In genomic region chr9:93009337-93010015, GRCh38 we compare ENCODE assay signal across 17 cellular contexts. TPM values are rescaled to one million over a fixed set of nuclear protein-coding genes. Genes with fewer than 3 reads are reported as not detected.
A peak's percentile ranks its signal among the peaks of the same experiment; 100 is the strongest.
DNase-seq lines count a peak whose midpoint lies in the region; ATAC-seq and TF ChIP-seq lines count a peak whose summit lies in the region.
"Had no signal": no experiment of that assay in that cellular context is flagged by ENCODE, and none has a peak within 500 bp of the region (broad histone marks: within the 10 kb centered on the region; RNA-seq: fewer than 3 reads in every experiment).

No MANE protein-coding gene starts in this region.

- no peak for DNase-seq in T-helper 1 cell
- peak; percentile 4 for DNase-seq in AG20443 (ENCODE audit: low spot score)
- peak; percentile 54 for DNase-seq in NCI-H1092 (lab: John Stamatoyannopoulos, UW)
- DNase-seq in left lobe of liver (ENCODE audit: low spot score), result peak; percentile 37
- DNase-seq in COLO668 (lab: John Stamatoyannopoulos, UW; ENCODE audit: unreplicated experiment), result no peak
- no peak for DNase-seq in sigmoid colon
- no peak for DNase-seq in brain microvascular endothelial cell
- DNase-seq: Caco-2, erythroblast, GDM1, NCI-H2227 treated with DMSO at 0.1 percent for 48 hours, occipital lobe, SJCRH30 had no signal

- H3K27me3 ChIP-seq in sigmoid colon, result no peaks in the 10 kb centered on the region
- no peaks in the 10 kb centered on the region for H3K27me3 ChIP-seq in brain microvascular endothelial cell (replicated peaks)
- H3K27me3 ChIP-seq: SJCRH30 had no signal

- WGBS in sigmoid colon, 2 donors, result 92 to 93% methylated on average over 21 of the region's 21 CpGs

- TF ChIP-seq CTCF in sigmoid colon (IDR thresholded peaks at IDR 0.05) (no peak), brain microvascular endothelial cell (IDR thresholded peaks at IDR 0.05; ENCODE audit: low read depth, low read length, missing control alignments) (no peak)

- intact Hi-C loops in sigmoid colon (cut with DNase I), result loop anchor here (10.0 kb wide), 1 partner anchor 125 kb away; the partner anchor contains the start of gene NINJ1

- ATAC-seq in left lobe of liver, result no peak

- H3K4me3 ChIP-seq in sigmoid colon (no peak overlapping the region), brain microvascular endothelial cell (ENCODE audit: low read depth, low read length) (no peak overlapping the region)
- H3K4me3 ChIP-seq: A549, coronary artery, SJCRH30 had no signal

- H3K9me3 Mint-ChIP-seq in T-helper 1 cell treated with Interleukin-12 subunit alpha and Interleukin-12 subunit beta and Interleukin-4 antibody, amounts not matched to agents 30 μg/mL and 1 μg/mL, for 36 hours, result no peaks in the 10 kb centered on the region
- H3K9me3 Mint-ChIP-seq: mesothelial cell of epicardium had no signal

- H3K27me3 Mint-ChIP-seq in T-helper 1 cell treated with Interleukin-12 subunit alpha and Interleukin-12 subunit beta and Interleukin-4 antibody, amounts not matched to agents 30 μg/mL and 1 μg/mL, for 36 hours (ENCODE audit: low read depth), result no peaks in the 10 kb centered on the region

- H3K27ac ChIP-seq in sigmoid colon (no peak overlapping the region), brain microvascular endothelial cell (no peak overlapping the region)
- H3K27ac ChIP-seq: A549, coronary artery, SJCRH30 had no signal

- TF ChIP-seq POLR2A in sigmoid colon (IDR thresholded peaks at IDR 0.05), result no peak

- H3K4me3 Mint-ChIP-seq in T-helper 1 cell treated with Interleukin-12 subunit alpha and Interleukin-12 subunit beta and Interleukin-4 antibody, amounts not matched to agents 30 μg/mL and 1 μg/mL, for 36 hours, result no peak overlapping the region
- H3K4me3 Mint-ChIP-seq: mesothelial cell of epicardium had no signal

- peaks cover 12% of the 10 kb centered on the region for H3K4me1 Mint-ChIP-seq in T-helper 1 cell treated with Interleukin-12 subunit alpha and Interleukin-12 subunit beta and Interleukin-4 antibody, amounts not matched to agents 30 μg/mL and 1 μg/mL, for 36 hours (ENCODE audit: low read depth)
- H3K4me1 Mint-ChIP-seq: mesothelial cell of epicardium had no signal

- H3K36me3 Mint-ChIP-seq in T-helper 1 cell treated with Interleukin-12 subunit alpha and Interleukin-12 subunit beta and Interleukin-4 antibody, amounts not matched to agents 30 μg/mL and 1 μg/mL, for 36 hours (ENCODE audit: low read depth), result peaks cover 42% of the 10 kb centered on the region

- H3K36me3 ChIP-seq in sigmoid colon (no peaks in the 10 kb centered on the region), brain microvascular endothelial cell (replicated peaks) (no peaks in the 10 kb centered on the region)
- H3K36me3 ChIP-seq: SJCRH30 had no signal

- peak overlapping the region; percentile 52 for H3K27ac Mint-ChIP-seq in T-helper 1 cell treated with Interleukin-12 subunit alpha and Interleukin-12 subunit beta and Interleukin-4 antibody, amounts not matched to agents 30 μg/mL and 1 μg/mL, for 36 hours
- H3K27ac Mint-ChIP-seq: mesothelial cell of epicardium had no signal

- H3K4me1 ChIP-seq in sigmoid colon, result no peaks in the 10 kb centered on the region
- H3K4me1 ChIP-seq: A549, Caco-2, SJCRH30 had no signal

- H3K9me3 ChIP-seq in sigmoid colon, result no peaks in the 10 kb centered on the region
- H3K9me3 ChIP-seq: A549, Caco-2, SJCRH30 had no signal

- no peak for TF ChIP-seq EP300 in sigmoid colon (IDR thresholded peaks at IDR 0.05)

- in situ Hi-C loops in brain microvascular endothelial cell (cut with HindIII; ENCODE audit: low pct_ligation_motif_present, low sequenced_read_pairs), result no loop called here

RNA-seq across cellular contexts. Expression of gene SUSD3, which starts 49.0 kb away (rescaled TPM):
- 49.7 TPM for total RNA-seq in left lobe of liver
- total RNA-seq in sigmoid colon, result 1 to 10 TPM; 1.9 to 7.2 (median 4.7) TPM
- 10 to 100 TPM in 1 of 3 donors, under 1 TPM in 1, not detected in 1; 0.92 to 15.2 TPM for polyA plus RNA-seq in sigmoid colon
- total RNA-seq: SJCRH30 had no signal

Comparison
In these comparisons a context has a peak if more than half of its experiments do, and no peak if none do; other contexts are left out.
1. DNase-seq: peak in AG20443 (single experiment), NCI-H1092 (single experiment) and left lobe of liver (single experiment); none in T-helper 1 cell (0 of 5), COLO668 (single experiment), sigmoid colon (single experiment) and brain microvascular endothelial cell (single experiment).